In the genomic region with DNA sequence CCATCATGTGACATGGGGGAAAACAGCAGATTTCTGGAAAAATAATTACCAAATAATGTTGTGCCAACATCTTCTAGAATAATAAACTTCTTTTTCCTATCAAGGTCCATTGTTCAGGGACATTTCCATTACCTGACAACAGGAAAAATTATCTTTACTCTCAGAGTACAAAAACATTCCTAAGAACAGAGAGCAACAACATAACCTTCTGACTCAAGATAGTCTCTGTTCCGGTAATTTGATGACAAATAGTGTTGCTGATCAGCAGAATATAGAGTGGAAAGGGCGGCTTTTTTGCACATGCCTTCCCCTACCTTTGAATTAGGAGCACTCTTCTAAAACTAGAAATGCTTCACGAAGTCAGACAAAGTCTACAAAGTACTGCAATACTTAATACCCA, we compare ENCODE assay signal across 16 cellular contexts. TPM values are rescaled to one million over a fixed set of nuclear protein-coding genes. Genes with fewer than 3 reads are reported as not detected.
A peak's percentile ranks its signal among the peaks of the same experiment; 100 is the strongest.
DNase-seq lines count a peak whose midpoint lies in the region; ATAC-seq and TF ChIP-seq lines count a peak whose summit lies in the region.
"Had no signal": no experiment of that assay in that cellular context is flagged by ENCODE, and none has a peak within 500 bp of the region (broad histone marks: within the 10 kb centered on the region; RNA-seq: fewer than 3 reads in every experiment).

No MANE protein-coding gene starts in this region.

- no peak overlapping the region for H2AFZ ChIP-seq in OCI-LY7 (ENCODE audit: low read length)

- POLR2A ChIA-PET in OCI-LY7 (lab: Charles Lee): interaction anchor here (0.6 kb wide), 1 partner anchor 9 kb away, joined by 3 read pairs; no protein-coding TSS in a partner anchor

- 71 to 73% methylated on average over 3 of the region's 3 CpGs for WGBS in upper lobe of left lung, 2 donors

- no peak for TF ChIP-seq EP300 in upper lobe of left lung (IDR thresholded peaks at IDR 0.05)

- no peak overlapping the region for H3K4me3 ChIP-seq in OCI-LY7 (ENCODE audit: low read depth, low read length, poor library complexity, severe bottlenecking)
- H3K4me3 ChIP-seq in cardiac fibroblast (replicated peaks in 1 of 2; ENCODE audit: low read depth in 2 of 2, low read length in 2 of 2): no peak overlapping the region
- no peak overlapping the region for H3K4me3 ChIP-seq in upper lobe of left lung
- H3K4me3 ChIP-seq: thoracic aorta had no signal

- H3K27ac ChIP-seq in OCI-LY7 (ENCODE audit: low read depth, low read length, poor library complexity, severe bottlenecking) (peak overlapping the region; percentile 28), upper lobe of left lung (peak overlapping the region in 1 of 4 donors; percentile 35)
- H3K27ac ChIP-seq: thoracic aorta, WERI-Rb-1 had no signal

- no peaks in the 10 kb centered on the region for H3K36me3 Mint-ChIP-seq in natural killer cell

- no peaks in the 10 kb centered on the region for H3K27me3 Mint-ChIP-seq in natural killer cell (ENCODE audit: low read depth in 2 of 2)
- H3K27me3 Mint-ChIP-seq: activated naive CD8-positive, alpha-beta T cell treated with anti-CD3 and anti-CD28 coated beads, Interleukin-2, amount 10 ng/mL, durations not matched to agents 7 days and 5 days had no signal

- H3K4me3 Mint-ChIP-seq in natural killer cell: peak overlapping the region; percentile 69
- H3K4me3 Mint-ChIP-seq: activated naive CD8-positive, alpha-beta T cell treated with anti-CD3 and anti-CD28 coated beads, Interleukin-2, amount 10 ng/mL, durations not matched to agents 7 days and 5 days; nephron had no signal

- H3K27me3 ChIP-seq in upper lobe of left lung: no peaks in the 10 kb centered on the region

- H3K9me2 ChIP-seq in OCI-LY7 (ENCODE audit: insufficient read depth, low read length): no peaks in the 10 kb centered on the region

- peaks cover 97% of the 10 kb centered on the region for H3K79me2 ChIP-seq in OCI-LY7 (ENCODE audit: insufficient read depth, low read depth, low read length)

- H3K36me3 ChIP-seq in OCI-LY7 (ENCODE audit: insufficient read depth, low read length): peaks cover 11% of the 10 kb centered on the region; the same call in 1 of the 2 replicates
- no peaks in the 10 kb centered on the region for H3K36me3 ChIP-seq in upper lobe of left lung
- H3K36me3 ChIP-seq: thoracic aorta had no signal

- H3K4me1 Mint-ChIP-seq in natural killer cell: peaks cover 53 to 74% of the 10 kb centered on the region in 2 donors

- DNase-seq in ELR (ENCODE audit: low read depth): peak; percentile 42
- no peak for DNase-seq in OCI-LY7 (ENCODE audit: low spot score)
- DNase-seq in cardiac fibroblast (ENCODE audit: low read depth in 2 of 2): peak; percentile 27 to 31
- no peak for DNase-seq in natural killer cell
- no peak for DNase-seq in iPS-NIHi7 (ENCODE audit: extremely low spot score)
- no peak for DNase-seq in HT-29 (ENCODE audit: low spot score)
- DNase-seq in upper lobe of left lung: no peak
- DNase-seq: activated naive CD8-positive, alpha-beta T cell treated with anti-CD3 and anti-CD28 coated beads, Interleukin-2, amount 10 ng/mL, durations not matched to agents 7 days and 5 days; foreskin melanocyte; KBM-7; kidney; NCI-H774; SHP77 treated with DMSO at 0.1 percent for 48 hours; WERI-Rb-1 had no signal

- TF ChIP-seq POLR2A in upper lobe of left lung (IDR thresholded peaks at IDR 0.05): no peak

- H3K27ac Mint-ChIP-seq in natural killer cell: peak overlapping the region; percentile 82 to 86
- H3K27ac Mint-ChIP-seq: activated naive CD8-positive, alpha-beta T cell treated with anti-CD3 and anti-CD28 coated beads, Interleukin-2, amount 10 ng/mL, durations not matched to agents 7 days and 5 days; nephron had no signal

- CTCF ChIA-PET in OCI-LY7 (lab: Charles Lee; ENCODE audit: unreplicated experiment): no interaction called here

- intact Hi-C loops in OCI-LY7 (cut with micrococcal nuclease; ENCODE audit: unreplicated experiment) (no loop called here), natural killer cell (cut with micrococcal nuclease) (no loop called here)

- H3K9me3 ChIP-seq in OCI-LY7 (ENCODE audit: low read length) (no peaks in the 10 kb centered on the region), upper lobe of left lung (no peaks in the 10 kb centered on the region)
- H3K9me3 ChIP-seq: thoracic aorta had no signal

- no peaks in the 10 kb centered on the region for H3K9me3 Mint-ChIP-seq in natural killer cell
- H3K9me3 Mint-ChIP-seq: activated naive CD8-positive, alpha-beta T cell treated with anti-CD3 and anti-CD28 coated beads, Interleukin-2, amount 10 ng/mL, durations not matched to agents 7 days and 5 days had no signal

- H3K4me2 ChIP-seq in OCI-LY7 (ENCODE audit: low read length): peak overlapping the region; percentile 17; the same call in 1 of the 2 replicates

- BruUV-seq in OCI-LY7 (replicated peaks; lab: Mats Ljungman, UMichigan): no TSS peak

- ATAC-seq in natural killer cell: no peak
- ATAC-seq in upper lobe of left lung (ENCODE audit: low FRiP score in 2 of 2): no peak

- H3K4me1 ChIP-seq in OCI-LY7 (ENCODE audit: insufficient read depth, low read length, poor library complexity, severe bottlenecking) (peaks cover 65% of the 10 kb centered on the region), upper lobe of left lung (peaks cover 33 to 73% (median 35%) of the 10 kb centered on the region in 4 donors)

- TF ChIP-seq CTCF in OCI-LY7 (conservative IDR thresholded peaks at IDR 0.05; ENCODE audit: low read length) (no peak), cardiac fibroblast (IDR thresholded peaks at IDR 0.05; ENCODE audit: low read depth, low read length) (no peak), natural killer cell (IDR thresholded peaks at IDR 0.05) (no peak), upper lobe of left lung (IDR thresholded peaks at IDR 0.05) (no peak)

- peaks cover 12% of the 10 kb centered on the region; the same call in 1 of the 2 replicates for H4K20me1 ChIP-seq in OCI-LY7 (ENCODE audit: insufficient read depth, low read length)

RNA-seq across cellular contexts. Expression of a gene that starts 20.1 kb away (rescaled TPM):
- total RNA-seq in OCI-LY7 (2014; rRNA removed; shearing (Covaris generic)): 73.0 and 88.1 TPM in 2 replicates
- total RNA-seq in OCI-LY7 (2022) (148 and 156 TPM in 2 replicates), natural killer cell (100 to 1,000 TPM; 437 to 514 (median 457) TPM), upper lobe of left lung (100 to 1,000 TPM; 113 to 295 (median 121) TPM)
- total RNA-seq in HT-29 (2014; rRNA removed; shearing (Covaris generic)): 14.1 and 14.4 TPM in 2 replicates

Comparison
In these comparisons a context has a peak if more than half of its experiments do, and no peak if none do; other contexts are left out.
1. DNase-seq: peak in ELR (single experiment) and cardiac fibroblast (2 of 2); none in OCI-LY7 (single experiment), natural killer cell (single experiment), iPS-NIHi7 (single experiment), HT-29 (single experiment) and upper lobe of left lung (0 of 2).